8 cellular contexts compared by ENCODE assay signal in the genomic region with DNA sequence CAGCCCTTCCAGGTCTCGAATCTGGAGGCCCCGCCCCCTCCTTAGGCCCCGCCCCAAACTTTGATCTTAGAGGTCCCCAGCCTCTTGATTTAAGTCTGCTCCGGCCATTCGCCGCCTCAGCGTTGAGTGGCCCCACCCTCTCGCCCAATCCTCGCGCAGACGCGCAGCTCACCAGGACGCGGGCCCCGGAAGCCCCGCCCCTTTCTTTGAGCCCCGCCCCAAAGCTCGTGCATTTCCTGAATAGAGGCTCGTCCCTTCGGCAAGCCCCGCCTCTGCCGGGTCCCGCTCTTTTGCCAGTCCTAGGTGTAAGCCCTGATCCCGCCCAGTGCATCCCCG. TPM values are rescaled to one million over a fixed set of nuclear protein-coding genes. Genes with fewer than 3 reads are reported as not detected.
DNase-seq lines count a peak whose midpoint lies in the region; ATAC-seq, FAIRE-seq and TF ChIP-seq lines count a peak whose summit lies in the region.

No MANE protein-coding gene starts in this region.

- H3K4me3 ChIP-seq in ACC112 (ENCODE audit: low read depth, low read length), result peak overlapping the region; percentile 96
- H3K4me3 ChIP-seq in WI38 (ENCODE audit: low read depth, low read length), result peak overlapping the region; percentile 99
- H3K4me3 ChIP-seq in bronchial epithelial cell (ENCODE audit: low read depth, low read length), result peak overlapping the region; percentile 90
- peak overlapping the region; percentile 85 for H3K4me3 ChIP-seq in smooth muscle cell

- peaks cover 69% of the 10 kb centered on the region for H4K20me1 ChIP-seq in smooth muscle cell (ENCODE audit: low read depth)

- peak overlapping the region; percentile 93 for H3K9ac ChIP-seq in smooth muscle cell (ENCODE audit: low read depth)

- H2AFZ ChIP-seq in ACC112 (ENCODE audit: low read length, unreplicated experiment), result peak overlapping the region; percentile 75
- peak overlapping the region; percentile 95 for H2AFZ ChIP-seq in smooth muscle cell (ENCODE audit: low read depth)

- no peak for FAIRE-seq in bronchial epithelial cell (lab: Jason Lieb, UNC)

- no peaks in the 10 kb centered on the region for H3K27me3 ChIP-seq in ACC112 (ENCODE audit: insufficient read depth, low read length)
- no peaks in the 10 kb centered on the region for H3K27me3 ChIP-seq in bronchial epithelial cell (ENCODE audit: control insufficient read depth, insufficient read depth, low read length)
- H3K27me3 ChIP-seq in smooth muscle cell (ENCODE audit: low read depth), result no peaks in the 10 kb centered on the region

- no peaks in the 10 kb centered on the region for H3F3A ChIP-seq in smooth muscle cell (ENCODE audit: low read depth)

- H3K27ac ChIP-seq in ACC112 (ENCODE audit: low read depth, low read length) (peak overlapping the region; percentile 91), smooth muscle cell (ENCODE audit: low read depth) (peak overlapping the region; percentile 83)

- WGBS in smooth muscle cell (ENCODE audit: low lambda C conversion rate), result under 1% methylated on average over 21 of the region's 25 CpGs

- peaks cover 84% of the 10 kb centered on the region for H3K79me2 ChIP-seq in ACC112 (ENCODE audit: control insufficient read depth, insufficient read depth, low read length, unreplicated experiment)
- H3K79me2 ChIP-seq in smooth muscle cell (ENCODE audit: low read depth), result peaks cover 82% of the 10 kb centered on the region

- ATAC-seq in GM18868 (IDR thresholded peaks at IDR 0.05; ENCODE audit: unreplicated experiment) (peak; percentile 72), HG03108 (IDR thresholded peaks at IDR 0.05; ENCODE audit: unreplicated experiment) (peak; percentile 69)

- DNase-seq in NCI-H2196 (lab: John Stamatoyannopoulos, UW; ENCODE audit: unreplicated experiment) (peak; percentile 89), bronchial epithelial cell (ENCODE audit: low read depth) (peak; percentile 92), iPS-NIHi11 (ENCODE audit: low spot score) (peak; percentile 99), smooth muscle cell (lab: John Stamatoyannopoulos, UW; ENCODE audit: unreplicated experiment) (peak; percentile 99)

- no peaks in the 10 kb centered on the region for H3K9me3 ChIP-seq in smooth muscle cell (replicated peaks; ENCODE audit: low read depth)

- H3K36me3 ChIP-seq in ACC112 (ENCODE audit: insufficient read depth, low read length) (peaks cover 8% of the 10 kb centered on the region; the same call in 1 of the 2 replicates), bronchial epithelial cell (ENCODE audit: control insufficient read depth, insufficient read depth, low read length) (peaks cover 16% of the 10 kb centered on the region), smooth muscle cell (ENCODE audit: low read depth) (no peaks in the 10 kb centered on the region)

- H3K4me1 ChIP-seq in ACC112 (ENCODE audit: control insufficient read depth, insufficient read depth, low read length, unreplicated experiment) (peaks cover 20% of the 10 kb centered on the region), smooth muscle cell (ENCODE audit: low read depth) (peaks cover 17% of the 10 kb centered on the region)

- no peak for TF ChIP-seq CTCF in WI38 (IDR thresholded peaks at IDR 0.05; ENCODE audit: low read depth, low read length)
- TF ChIP-seq CTCF in bronchial epithelial cell (IDR thresholded peaks at IDR 0.05; ENCODE audit: insufficient read depth, low read length, severe bottlenecking), result no peak
- TF ChIP-seq CTCF in smooth muscle cell (IDR thresholded peaks at IDR 0.05; ENCODE audit: borderline replicate concordance, insufficient read depth, poor library complexity, severe bottlenecking), result no peak

- peak overlapping the region; percentile 91 for H3K4me2 ChIP-seq in smooth muscle cell

RNA-seq across cellular contexts. Expression of a gene that starts 0.2 kb away (rescaled TPM):
- 71.6 and 134 TPM in 2 replicates for total RNA-seq in bronchial epithelial cell
- 54.3 and 64.6 TPM in 2 replicates for total RNA-seq in smooth muscle cell
- polyA plus RNA-seq in smooth muscle cell, result 43.6 and 56.0 TPM in 2 replicates

RNA-seq across cellular contexts. Expression of a gene that starts 0.7 kb away (rescaled TPM):
- 147 and 182 TPM in 2 replicates for total RNA-seq in bronchial epithelial cell
- 114 and 198 TPM in 2 replicates for total RNA-seq in smooth muscle cell
- 92.3 and 97.6 TPM in 2 replicates for polyA plus RNA-seq in smooth muscle cell

RNA-seq across cellular contexts. Expression of a gene that starts 37.7 kb away (rescaled TPM):
- 4.2 and 5.5 TPM in 2 replicates for total RNA-seq in bronchial epithelial cell
- total RNA-seq in smooth muscle cell, result 7.0 and 14.1 TPM in 2 replicates
- 31.8 and 33.5 TPM in 2 replicates for polyA plus RNA-seq in smooth muscle cell

RNA-seq across cellular contexts. Expression of a gene that starts 47.9 kb away (rescaled TPM):
- total RNA-seq in bronchial epithelial cell, result 2.9 and 4.7 TPM in 2 replicates
- 24.2 and 28.4 TPM in 2 replicates for total RNA-seq in smooth muscle cell
- polyA plus RNA-seq in smooth muscle cell, result 38.1 and 55.5 TPM in 2 replicates

RNA-seq across cellular contexts. Expression of a gene that starts 60.0 kb away (rescaled TPM):
- not detected in 2 replicates for total RNA-seq in bronchial epithelial cell
- not detected in 2 replicates for total RNA-seq in smooth muscle cell
- polyA plus RNA-seq in smooth muscle cell, result 0.21 and 0.38 TPM in 2 replicates

Comparison
In these comparisons a context has a peak if more than half of its experiments do, and no peak if none do; other contexts are left out.
1. Peak in every context shown above with its lines: DNase-seq, ATAC-seq, H3K4me3 ChIP-seq and H3K27ac ChIP-seq.